1 cellular context compared by ENCODE assay signal in the genomic region with DNA sequence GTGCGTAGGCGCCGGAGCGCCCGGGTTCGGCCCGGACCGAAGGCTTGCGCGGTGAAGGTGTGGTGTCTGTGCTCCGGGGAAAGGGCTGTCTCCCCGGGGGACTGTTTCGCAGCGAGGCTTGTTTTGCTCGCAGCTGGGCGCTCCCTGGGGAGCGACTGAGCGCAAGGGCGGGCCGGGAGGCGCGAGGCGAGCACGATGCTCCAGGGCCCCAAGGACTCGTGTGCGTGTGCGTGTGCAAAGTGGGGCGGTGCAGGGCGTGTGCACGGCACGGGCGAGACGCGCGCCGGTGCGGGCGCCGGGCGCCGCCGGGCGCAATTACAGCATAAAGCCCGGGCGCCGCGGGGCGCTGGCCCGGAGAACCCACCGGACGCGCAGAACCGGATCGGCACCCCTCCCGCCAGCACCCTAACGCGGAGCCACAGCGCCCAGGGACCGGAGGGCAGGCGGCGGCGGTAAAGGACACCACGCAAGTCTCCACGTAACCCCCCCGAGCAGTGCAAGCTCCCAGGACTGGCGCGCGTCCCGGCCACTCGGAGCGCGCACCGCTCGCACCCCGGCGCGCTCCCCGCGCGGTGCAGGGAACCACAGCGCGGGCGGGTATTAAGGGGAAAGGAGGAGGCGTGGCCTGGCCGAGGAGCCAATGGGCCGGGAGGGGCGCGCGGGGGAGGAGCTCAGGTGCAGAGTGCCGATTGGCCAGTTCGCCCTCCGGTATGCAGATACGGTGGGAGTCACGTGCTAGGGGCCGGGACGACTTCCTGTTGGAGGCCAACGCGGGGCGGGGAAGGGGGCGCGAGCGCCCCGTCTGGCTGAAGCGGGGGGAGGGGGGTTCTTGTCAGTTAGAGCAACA.
TF ChIP-seq lines count a peak whose summit lies in the region.

A gene with protein sequence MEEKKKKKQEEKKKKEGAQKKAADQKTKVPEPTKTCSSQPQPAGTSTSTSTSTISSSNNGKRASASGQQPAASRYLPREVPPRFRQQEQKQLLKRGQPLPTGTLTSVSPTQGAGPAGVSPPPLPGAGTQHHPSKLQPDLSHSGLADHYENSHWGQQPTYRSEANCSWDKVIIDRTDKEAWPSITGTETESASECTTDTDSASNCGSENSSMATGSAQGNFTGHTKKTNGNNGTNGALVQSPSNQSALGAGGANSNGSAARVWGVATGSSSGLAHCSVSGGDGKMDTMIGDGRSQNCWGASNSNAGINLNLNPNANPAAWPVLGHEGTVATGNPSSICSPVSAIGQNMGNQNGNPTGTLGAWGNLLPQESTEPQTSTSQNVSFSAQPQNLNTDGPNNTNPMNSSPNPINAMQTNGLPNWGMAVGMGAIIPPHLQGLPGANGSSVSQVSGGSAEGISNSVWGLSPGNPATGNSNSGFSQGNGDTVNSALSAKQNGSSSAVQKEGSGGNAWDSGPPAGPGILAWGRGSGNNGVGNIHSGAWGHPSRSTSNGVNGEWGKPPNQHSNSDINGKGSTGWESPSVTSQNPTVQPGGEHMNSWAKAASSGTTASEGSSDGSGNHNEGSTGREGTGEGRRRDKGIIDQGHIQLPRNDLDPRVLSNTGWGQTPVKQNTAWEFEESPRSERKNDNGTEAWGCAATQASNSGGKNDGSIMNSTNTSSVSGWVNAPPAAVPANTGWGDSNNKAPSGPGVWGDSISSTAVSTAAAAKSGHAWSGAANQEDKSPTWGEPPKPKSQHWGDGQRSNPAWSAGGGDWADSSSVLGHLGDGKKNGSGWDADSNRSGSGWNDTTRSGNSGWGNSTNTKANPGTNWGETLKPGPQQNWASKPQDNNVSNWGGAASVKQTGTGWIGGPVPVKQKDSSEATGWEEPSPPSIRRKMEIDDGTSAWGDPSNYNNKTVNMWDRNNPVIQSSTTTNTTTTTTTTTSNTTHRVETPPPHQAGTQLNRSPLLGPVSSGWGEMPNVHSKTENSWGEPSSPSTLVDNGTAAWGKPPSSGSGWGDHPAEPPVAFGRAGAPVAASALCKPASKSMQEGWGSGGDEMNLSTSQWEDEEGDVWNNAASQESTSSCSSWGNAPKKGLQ (N-terminal part only) (plus strand): TSS at position 835 of the 847 bp plus-strand sequence. CDS start 45,504 bp downstream, outside the sequence.

TF ChIP-seq in HepG2, 621 proteins besides CTCF, POLR2A, EP300 and RAD21 (continued from another document and continues in another):
- TF ChIP-seq, protein P1, sequence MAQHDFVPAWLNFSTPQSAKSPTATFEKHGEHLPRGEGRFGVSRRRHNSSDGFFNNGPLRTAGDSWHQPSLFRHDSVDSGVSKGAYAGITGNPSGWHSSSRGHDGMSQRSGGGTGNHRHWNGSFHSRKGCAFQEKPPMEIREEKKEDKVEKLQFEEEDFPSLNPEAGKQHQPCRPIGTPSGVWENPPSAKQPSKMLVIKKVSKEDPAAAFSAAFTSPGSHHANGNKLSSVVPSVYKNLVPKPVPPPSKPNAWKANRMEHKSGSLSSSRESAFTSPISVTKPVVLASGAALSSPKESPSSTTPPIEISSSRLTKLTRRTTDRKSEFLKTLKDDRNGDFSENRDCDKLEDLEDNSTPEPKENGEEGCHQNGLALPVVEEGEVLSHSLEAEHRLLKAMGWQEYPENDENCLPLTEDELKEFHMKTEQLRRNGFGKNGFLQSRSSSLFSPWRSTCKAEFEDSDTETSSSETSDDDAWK (CRISPR knock-in tag; IDR thresholded peaks at IDR 0.05) = no peak
- TF ChIP-seq YEATS2 (CRISPR knock-in tag; IDR thresholded peaks at IDR 0.05; ENCODE audit: borderline replicate concordance) = peak; percentile 66; the same call in 1 of the 2 replicates
- peak; percentile 91; the same call in 1 of the 2 replicates for TF ChIP-seq TBP (CRISPR knock-in tag; IDR thresholded peaks at IDR 0.05)
- peak; percentile 92 for TF ChIP-seq RBM39 (IDR thresholded peaks at IDR 0.05; ENCODE audit: low read depth, low read length, poor library complexity, severe bottlenecking)
- peak; percentile 90; the same call in 1 of the 2 replicates for TF ChIP-seq ZNF598 (CRISPR knock-in tag; IDR thresholded peaks at IDR 0.05; ENCODE audit: borderline replicate concordance)
- no peak for TF ChIP-seq EHMT2 (IDR thresholded peaks at IDR 0.05; ENCODE audit: borderline replicate concordance, low read depth, low read length)
- TF ChIP-seq, protein P2, sequence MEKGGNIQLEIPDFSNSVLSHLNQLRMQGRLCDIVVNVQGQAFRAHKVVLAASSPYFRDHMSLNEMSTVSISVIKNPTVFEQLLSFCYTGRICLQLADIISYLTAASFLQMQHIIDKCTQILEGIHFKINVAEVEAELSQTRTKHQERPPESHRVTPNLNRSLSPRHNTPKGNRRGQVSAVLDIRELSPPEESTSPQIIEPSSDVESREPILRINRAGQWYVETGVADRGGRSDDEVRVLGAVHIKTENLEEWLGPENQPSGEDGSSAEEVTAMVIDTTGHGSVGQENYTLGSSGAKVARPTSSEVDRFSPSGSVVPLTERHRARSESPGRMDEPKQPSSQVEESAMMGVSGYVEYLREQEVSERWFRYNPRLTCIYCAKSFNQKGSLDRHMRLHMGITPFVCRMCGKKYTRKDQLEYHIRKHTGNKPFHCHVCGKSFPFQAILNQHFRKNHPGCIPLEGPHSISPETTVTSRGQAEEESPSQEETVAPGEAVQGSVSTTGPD (CRISPR knock-in tag; IDR thresholded peaks at IDR 0.05) = no peak
- TF ChIP-seq KLF13 (CRISPR knock-in tag; IDR thresholded peaks at IDR 0.05) = peak; percentile 71; the same call in 1 of the 2 replicates
- no peak for TF ChIP-seq SMAD1 (CRISPR knock-in tag; IDR thresholded peaks at IDR 0.05; ENCODE audit: borderline replicate concordance, low read depth)
- TF ChIP-seq, protein P3, sequence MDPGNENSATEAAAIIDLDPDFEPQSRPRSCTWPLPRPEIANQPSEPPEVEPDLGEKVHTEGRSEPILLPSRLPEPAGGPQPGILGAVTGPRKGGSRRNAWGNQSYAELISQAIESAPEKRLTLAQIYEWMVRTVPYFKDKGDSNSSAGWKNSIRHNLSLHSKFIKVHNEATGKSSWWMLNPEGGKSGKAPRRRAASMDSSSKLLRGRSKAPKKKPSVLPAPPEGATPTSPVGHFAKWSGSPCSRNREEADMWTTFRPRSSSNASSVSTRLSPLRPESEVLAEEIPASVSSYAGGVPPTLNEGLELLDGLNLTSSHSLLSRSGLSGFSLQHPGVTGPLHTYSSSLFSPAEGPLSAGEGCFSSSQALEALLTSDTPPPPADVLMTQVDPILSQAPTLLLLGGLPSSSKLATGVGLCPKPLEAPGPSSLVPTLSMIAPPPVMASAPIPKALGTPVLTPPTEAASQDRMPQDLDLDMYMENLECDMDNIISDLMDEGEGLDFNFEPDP (CRISPR knock-in tag; conservative IDR thresholded peaks at IDR 0.05) = no peak
- TF ChIP-seq, protein P4, sequence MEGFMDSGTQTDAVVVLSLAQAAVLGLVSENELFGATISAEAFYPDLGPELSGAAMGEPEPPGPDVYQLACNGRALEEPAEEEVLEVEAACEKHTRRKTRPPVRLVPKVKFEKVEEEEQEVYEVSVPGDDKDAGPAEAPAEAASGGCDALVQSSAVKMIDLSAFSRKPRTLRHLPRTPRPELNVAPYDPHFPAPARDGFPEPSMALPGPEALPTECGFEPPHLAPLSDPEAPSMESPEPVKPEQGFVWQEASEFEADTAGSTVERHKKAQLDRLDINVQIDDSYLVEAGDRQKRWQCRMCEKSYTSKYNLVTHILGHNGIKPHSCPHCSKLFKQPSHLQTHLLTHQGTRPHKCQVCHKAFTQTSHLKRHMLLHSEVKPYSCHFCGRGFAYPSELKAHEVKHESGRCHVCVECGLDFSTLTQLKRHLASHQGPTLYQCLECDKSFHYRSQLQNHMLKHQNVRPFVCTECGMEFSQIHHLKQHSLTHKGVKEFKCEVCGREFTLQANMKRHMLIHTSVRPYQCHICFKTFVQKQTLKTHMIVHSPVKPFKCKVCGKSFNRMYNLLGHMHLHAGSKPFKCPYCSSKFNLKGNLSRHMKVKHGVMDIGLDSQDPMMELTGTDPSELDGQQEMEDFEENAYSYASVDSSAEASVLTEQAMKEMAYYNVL (CRISPR knock-in tag; IDR thresholded peaks at IDR 0.05; ENCODE audit: borderline replicate concordance) = peak; percentile 71; the same call in 1 of the 2 replicates
- TF ChIP-seq RFXAP (CRISPR knock-in tag; IDR thresholded peaks at IDR 0.05; ENCODE audit: borderline replicate concordance) = peak; percentile 79
- peak; percentile 32 for TF ChIP-seq IKZF4 (CRISPR knock-in tag; IDR thresholded peaks at IDR 0.05; ENCODE audit: borderline replicate concordance, low read depth, not compliant biosample characterization)
- TF ChIP-seq HDAC6 (IDR thresholded peaks at IDR 0.05; ENCODE audit: low read depth, low read length) = peak; percentile 70; the same call in 1 of the 2 replicates
- no peak for TF ChIP-seq SSRP1 (CRISPR knock-in tag; IDR thresholded peaks at IDR 0.05)
- no peak for TF ChIP-seq NFRKB (IDR thresholded peaks at IDR 0.05)
- TF ChIP-seq HOXA7 (CRISPR knock-in tag; IDR thresholded peaks at IDR 0.05) = no peak
- TF ChIP-seq, protein P5, sequence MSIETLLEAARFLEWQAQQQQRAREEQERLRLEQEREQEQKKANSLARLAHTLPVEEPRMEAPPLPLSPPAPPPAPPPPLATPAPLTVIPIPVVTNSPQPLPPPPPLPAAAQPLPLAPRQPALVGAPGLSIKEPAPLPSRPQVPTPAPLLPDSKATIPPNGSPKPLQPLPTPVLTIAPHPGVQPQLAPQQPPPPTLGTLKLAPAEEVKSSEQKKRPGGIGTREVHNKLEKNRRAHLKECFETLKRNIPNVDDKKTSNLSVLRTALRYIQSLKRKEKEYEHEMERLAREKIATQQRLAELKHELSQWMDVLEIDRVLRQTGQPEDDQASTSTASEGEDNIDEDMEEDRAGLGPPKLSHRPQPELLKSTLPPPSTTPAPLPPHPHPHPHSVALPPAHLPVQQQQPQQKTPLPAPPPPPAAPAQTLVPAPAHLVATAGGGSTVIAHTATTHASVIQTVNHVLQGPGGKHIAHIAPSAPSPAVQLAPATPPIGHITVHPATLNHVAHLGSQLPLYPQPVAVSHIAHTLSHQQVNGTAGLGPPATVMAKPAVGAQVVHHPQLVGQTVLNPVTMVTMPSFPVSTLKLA (IDR thresholded peaks at IDR 0.05) = peak; percentile 79
- 0 out of 2 replicates have a peak, but pooled peaks have one; percentile 71 for TF ChIP-seq ZNF775 (CRISPR knock-in tag; IDR thresholded peaks at IDR 0.05; ENCODE audit: borderline replicate concordance)
- no peak for TF ChIP-seq ZNF550 (CRISPR knock-in tag; IDR thresholded peaks at IDR 0.05; ENCODE audit: borderline replicate concordance)
- TF ChIP-seq ZKSCAN5 (CRISPR knock-in tag; IDR thresholded peaks at IDR 0.05) = no peak
- TF ChIP-seq HMG20B (CRISPR knock-in tag; conservative IDR thresholded peaks at IDR 0.05) = peak; percentile 61
- peak; percentile 93; the same call in 1 of the 2 replicates for TF ChIP-seq ZNF678 (CRISPR knock-in tag; IDR thresholded peaks at IDR 0.05)
- TF ChIP-seq STAG1 (CRISPR knock-in tag; IDR thresholded peaks at IDR 0.05) = no peak
- TF ChIP-seq, protein P6, sequence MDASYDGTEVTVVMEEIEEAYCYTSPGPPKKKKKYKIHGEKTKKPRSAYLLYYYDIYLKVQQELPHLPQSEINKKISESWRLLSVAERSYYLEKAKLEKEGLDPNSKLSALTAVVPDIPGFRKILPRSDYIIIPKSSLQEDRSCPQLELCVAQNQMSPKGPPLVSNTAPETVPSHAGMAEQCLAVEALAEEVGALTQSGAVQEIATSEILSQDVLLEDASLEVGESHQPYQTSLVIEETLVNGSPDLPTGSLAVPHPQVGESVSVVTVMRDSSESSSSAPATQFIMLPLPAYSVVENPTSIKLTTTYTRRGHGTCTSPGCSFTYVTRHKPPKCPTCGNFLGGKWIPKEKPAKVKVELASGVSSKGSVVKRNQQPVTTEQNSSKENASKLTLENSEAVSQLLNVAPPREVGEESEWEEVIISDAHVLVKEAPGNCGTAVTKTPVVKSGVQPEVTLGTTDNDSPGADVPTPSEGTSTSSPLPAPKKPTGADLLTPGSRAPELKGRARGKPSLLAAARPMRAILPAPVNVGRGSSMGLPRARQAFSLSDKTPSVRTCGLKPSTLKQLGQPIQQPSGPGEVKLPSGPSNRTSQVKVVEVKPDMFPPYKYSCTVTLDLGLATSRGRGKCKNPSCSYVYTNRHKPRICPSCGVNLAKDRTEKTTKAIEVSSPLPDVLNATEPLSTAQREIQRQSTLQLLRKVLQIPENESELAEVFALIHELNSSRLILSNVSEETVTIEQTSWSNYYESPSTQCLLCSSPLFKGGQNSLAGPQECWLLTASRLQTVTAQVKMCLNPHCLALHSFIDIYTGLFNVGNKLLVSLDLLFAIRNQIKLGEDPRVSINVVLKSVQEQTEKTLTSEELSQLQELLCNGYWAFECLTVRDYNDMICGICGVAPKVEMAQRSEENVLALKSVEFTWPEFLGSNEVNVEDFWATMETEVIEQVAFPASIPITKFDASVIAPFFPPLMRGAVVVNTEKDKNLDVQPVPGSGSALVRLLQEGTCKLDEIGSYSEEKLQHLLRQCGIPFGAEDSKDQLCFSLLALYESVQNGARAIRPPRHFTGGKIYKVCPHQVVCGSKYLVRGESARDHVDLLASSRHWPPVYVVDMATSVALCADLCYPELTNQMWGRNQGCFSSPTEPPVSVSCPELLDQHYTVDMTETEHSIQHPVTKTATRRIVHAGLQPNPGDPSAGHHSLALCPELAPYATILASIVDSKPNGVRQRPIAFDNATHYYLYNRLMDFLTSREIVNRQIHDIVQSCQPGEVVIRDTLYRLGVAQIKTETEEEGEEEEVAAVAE (CRISPR knock-in tag; IDR thresholded peaks at IDR 0.05; ENCODE audit: borderline replicate concordance) = no peak; the same call in 1 of the 2 replicates
- peak; percentile 77; the same call in 1 of the 2 replicates for TF ChIP-seq YEATS4 (CRISPR knock-in tag; IDR thresholded peaks at IDR 0.05; ENCODE audit: borderline replicate concordance)
- no peak for TF ChIP-seq ZNF713 (CRISPR knock-in tag; IDR thresholded peaks at IDR 0.05)
- no peak for TF ChIP-seq ZNF7 (CRISPR knock-in tag; IDR thresholded peaks at IDR 0.05)
- TF ChIP-seq ZNF496 (CRISPR knock-in tag; IDR thresholded peaks at IDR 0.05; ENCODE audit: insufficient replicate concordance) = no peak
- no peak; the same call in 1 of the 2 replicates for TF ChIP-seq KAT7 (CRISPR knock-in tag; IDR thresholded peaks at IDR 0.05; ENCODE audit: borderline replicate concordance)
- TF ChIP-seq ZFP62 (CRISPR knock-in tag; IDR thresholded peaks at IDR 0.05) = peak; percentile 38; the same call in 1 of the 2 replicates
- no peak for TF ChIP-seq PLRG1 (conservative IDR thresholded peaks at IDR 0.05)
- 0 out of 2 replicates have a peak, but pooled peaks have one; percentile 9 for TF ChIP-seq KDM1A (CRISPR knock-in tag; IDR thresholded peaks at IDR 0.05)
- TF ChIP-seq FOXK2 (IDR thresholded peaks at IDR 0.05) = 0 out of 2 replicates have a peak, but pooled peaks have one; percentile 11
- TF ChIP-seq SMC3 (IDR thresholded peaks at IDR 0.05; ENCODE audit: low read length) = no peak
- TF ChIP-seq ZNF33A (CRISPR knock-in tag; IDR thresholded peaks at IDR 0.05; ENCODE audit: borderline replicate concordance) = peak; percentile 90; the same call in 1 of the 2 replicates
- TF ChIP-seq ZFP36L2 (CRISPR knock-in tag; IDR thresholded peaks at IDR 0.05) = 0 out of 2 replicates have a peak, but pooled peaks have one; percentile 74
- peak; percentile 84; the same call in 1 of the 2 replicates for TF ChIP-seq KLF11 (CRISPR knock-in tag; IDR thresholded peaks at IDR 0.05)
- TF ChIP-seq, protein P7, sequence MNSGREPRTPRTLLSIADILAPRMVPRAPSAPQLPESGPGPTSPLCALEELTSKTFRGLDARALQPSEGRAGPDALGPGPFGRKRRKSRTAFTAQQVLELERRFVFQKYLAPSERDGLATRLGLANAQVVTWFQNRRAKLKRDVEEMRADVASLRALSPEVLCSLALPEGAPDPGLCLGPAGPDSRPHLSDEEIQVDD (CRISPR knock-in tag; IDR thresholded peaks at IDR 0.05; ENCODE audit: borderline replicate concordance) = peak; percentile 81; the same call in 1 of the 2 replicates
- TF ChIP-seq PHF21A (CRISPR knock-in tag; IDR thresholded peaks at IDR 0.05) = no peak; the same call in 1 of the 2 replicates
- TF ChIP-seq ZNF274 (CRISPR knock-in tag; IDR thresholded peaks at IDR 0.05) = no peak; the same call in 1 of the 2 replicates
